ENCODE assay signal across 8 cellular contexts in genomic region chr19:9818734-9819589, GRCh38. TPM values are rescaled to one million over a fixed set of nuclear protein-coding genes. Genes with fewer than 3 reads are reported as not detected.
A peak's percentile ranks its signal among the peaks of the same experiment; 100 is the strongest.
DNase-seq lines count a peak whose midpoint lies in the region; ATAC-seq and TF ChIP-seq lines count a peak whose summit lies in the region.

Gene FBXL12, minus strand, starts transcription at chr19:9819079. Its CDS starts 266 bp downstream, at chr19:9818813.

- DNase-seq in GM13977 (ENCODE audit: low spot score) (peak; percentile 98), NCI-H1694 treated with DMSO at 0.1 percent for 48 hours (lab: John Stamatoyannopoulos, UW) (peak; percentile 93), T-helper 17 cell (peak; percentile 100), amygdala (lab: John Stamatoyannopoulos, UW) (peak; percentile 92 to 100 (median 100)), left cardiac atrium (peak; percentile 100), progenitor cell of endocrine pancreas (ENCODE audit: low spot score, unreplicated experiment) (peak; percentile 100), ureter (ENCODE audit: low spot score) (peak; percentile 100)

- intact Hi-C loops in left cardiac atrium (cut with DNase I), result no loop called here

- H3K27ac Mint-ChIP-seq in T-helper 17 cell (peak within 1 kb of the TSS; percentile 86), progenitor cell of endocrine pancreas (peak within 1 kb of the TSS; percentile 96)

- H3K4me3 Mint-ChIP-seq in T-helper 17 cell (peak within 1 kb of the TSS; percentile 90), progenitor cell of endocrine pancreas (ENCODE audit: low read depth) (peak within 1 kb of the TSS; percentile 94)

- H3K4me1 Mint-ChIP-seq in T-helper 17 cell, result peaks cover 16% of the 10 kb centered on the region
- peaks cover 11% of the 10 kb centered on the region for H3K4me1 Mint-ChIP-seq in progenitor cell of endocrine pancreas (ENCODE audit: low read depth)

- H3K36me3 Mint-ChIP-seq in T-helper 17 cell (ENCODE audit: low read depth), result peaks cover 2% of the 10 kb centered on the region
- H3K36me3 Mint-ChIP-seq in progenitor cell of endocrine pancreas (ENCODE audit: insufficient read depth), result peaks cover 19% of the 10 kb centered on the region

- TF ChIP-seq CTCF in GM13977 (IDR thresholded peaks at IDR 0.05; ENCODE audit: extremely low read depth, insufficient read depth, missing control alignments), result no peak
- no peak for TF ChIP-seq CTCF in progenitor cell of endocrine pancreas (IDR thresholded peaks at IDR 0.05; ENCODE audit: unreplicated experiment)

- peak; percentile 79 for ATAC-seq in HG02884 (IDR thresholded peaks at IDR 0.05; ENCODE audit: unreplicated experiment)
- peak; percentile 91 for ATAC-seq in T-helper 17 cell
- ATAC-seq in left cardiac atrium, result peak; percentile 94 to 96

- in situ Hi-C loops in GM13977 (cut with MboI; ENCODE audit: low pct_unique_long_range_greater_than_20kb, low sequenced_read_pairs, unreplicated experiment), result no loop called here

- H3K9me3 Mint-ChIP-seq in progenitor cell of endocrine pancreas (ENCODE audit: low read depth), result peaks cover 7% of the 10 kb centered on the region

- H3K9me3 ChIP-seq in T-helper 17 cell (ENCODE audit: control insufficient read depth, low read length, poor library complexity, severe bottlenecking), result no peaks in the 10 kb centered on the region

- H3K27me3 Mint-ChIP-seq in T-helper 17 cell (no peaks in the 10 kb centered on the region), progenitor cell of endocrine pancreas (no peaks in the 10 kb centered on the region)

RNA-seq across cellular contexts. Expression of gene FBXL12, which starts in this region (rescaled TPM):
- total RNA-seq in T-helper 17 cell, result 10 to 100 TPM; 33.5 to 34.4 TPM
- 10 to 100 TPM; 12.8 to 14.5 TPM for total RNA-seq in left cardiac atrium
- total RNA-seq in progenitor cell of endocrine pancreas, result 30.9 and 32.0 TPM in 2 replicates
- 28.2 TPM for total RNA-seq in ureter

Comparison
In these comparisons a context has a peak if more than half of its experiments do, and no peak if none do; other contexts are left out.
1. Peak in every context shown above with its lines: DNase-seq and ATAC-seq.